17 cellular contexts compared by ENCODE assay signal in the genomic region with DNA sequence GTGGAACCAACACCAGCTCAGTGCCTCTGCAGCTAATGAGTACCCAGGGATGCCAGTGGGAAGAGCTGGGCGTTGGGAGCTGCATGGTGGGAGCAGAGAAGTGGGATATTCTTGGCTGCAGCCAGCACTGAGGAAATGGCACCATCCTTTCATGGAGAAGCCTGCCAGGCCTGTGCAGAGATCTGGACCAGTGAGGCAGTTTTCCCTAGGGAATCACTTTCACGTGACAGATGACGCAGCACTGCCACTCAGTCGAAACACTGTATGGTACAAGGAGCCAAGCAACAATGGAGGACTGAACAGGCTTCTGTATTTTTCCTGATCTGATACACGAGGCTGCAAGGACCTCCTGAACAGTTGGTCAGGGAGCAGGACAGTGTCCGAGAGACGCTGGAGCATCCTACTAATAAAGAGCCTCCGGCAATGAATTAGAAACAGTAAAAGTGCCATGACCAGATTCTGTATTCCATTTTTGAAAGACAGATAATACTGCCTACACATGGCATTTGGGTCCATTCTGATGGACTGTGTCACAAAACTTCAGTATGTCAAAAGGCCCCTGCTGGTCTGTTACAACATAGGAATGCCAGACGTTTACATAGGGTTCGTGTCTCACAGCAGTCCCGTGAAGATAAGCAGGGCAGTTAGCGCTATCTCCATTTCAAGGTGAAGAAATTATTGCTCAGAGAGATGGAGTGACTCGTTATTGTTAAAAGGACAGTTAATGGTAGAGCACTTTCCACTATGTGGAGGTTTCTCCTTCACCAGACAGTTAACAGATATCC.
"Had no signal": no experiment of that assay in that cellular context is flagged by ENCODE, and none has a peak within 500 bp of the region (broad histone marks: within the 10 kb centered on the region; RNA-seq: fewer than 3 reads in every experiment).

No MANE protein-coding gene starts in this region.

- H3K4me3 ChIP-seq: ascending aorta, dorsolateral prefrontal cortex, left lung, mucosa of descending colon, sigmoid colon, stomach, testis, upper lobe of right lung had no signal

- ATAC-seq: activated naive CD8-positive, alpha-beta T cell treated with anti-CD3 and anti-CD28 coated beads, Interleukin-2, amount 50 U/mL, for 24 hours; activated T-helper 17 cell treated with anti-CD3 and anti-CD28 coated beads, Interleukin-2, amount 50 U/mL, for 72 hours; esophagus mucosa; left lung; mucosa of descending colon; naive thymus-derived CD4-positive, alpha-beta T cell; upper lobe of right lung had no signal

- H3K4me1 ChIP-seq: left lung, parathyroid adenoma, sigmoid colon, stomach, testis, upper lobe of right lung had no signal

- H3K9me3 ChIP-seq: ascending aorta, left lung, mucosa of descending colon, sigmoid colon, stomach, testis, upper lobe of right lung had no signal

- H3K9me3 Mint-ChIP-seq: activated naive CD4-positive, alpha-beta T cell treated with anti-CD3 and anti-CD28 coated beads for 36 hours; activated naive CD8-positive, alpha-beta T cell treated with anti-CD3 and anti-CD28 coated beads, Interleukin-2, amount 50 U/mL, for 24 hours; activated T-helper 17 cell treated with anti-CD3 and anti-CD28 coated beads, Interleukin-2, amount 50 U/mL, for 72 hours; naive thymus-derived CD4-positive, alpha-beta T cell; T-helper 2 cell treated with Interferon-gamma antibody and Interleukin-4, amounts not matched to agents 5 μg/mL and 100 μg/mL, for 36 hours had no signal

- H3K27me3 ChIP-seq: ascending aorta, dorsolateral prefrontal cortex, left lung, sigmoid colon, stomach, testis, upper lobe of right lung had no signal

- H3K9ac ChIP-seq: parathyroid adenoma had no signal

- H3K4me1 Mint-ChIP-seq: activated naive CD8-positive, alpha-beta T cell treated with anti-CD3 and anti-CD28 coated beads, Interleukin-2, amount 50 U/mL, for 24 hours; activated T-helper 17 cell treated with anti-CD3 and anti-CD28 coated beads, Interleukin-2, amount 50 U/mL, for 72 hours; naive thymus-derived CD4-positive, alpha-beta T cell had no signal

- H3K27ac Mint-ChIP-seq: activated naive CD4-positive, alpha-beta T cell treated with anti-CD3 and anti-CD28 coated beads for 36 hours; activated naive CD8-positive, alpha-beta T cell treated with anti-CD3 and anti-CD28 coated beads, Interleukin-2, amount 50 U/mL, for 24 hours; activated T-helper 17 cell treated with anti-CD3 and anti-CD28 coated beads, Interleukin-2, amount 50 U/mL, for 72 hours; naive thymus-derived CD4-positive, alpha-beta T cell; T-helper 2 cell treated with Interferon-gamma antibody and Interleukin-4, amounts not matched to agents 5 μg/mL and 100 μg/mL, for 36 hours had no signal

- DNase-seq: activated naive CD4-positive, alpha-beta T cell treated with anti-CD3 and anti-CD28 coated beads for 36 hours; activated naive CD8-positive, alpha-beta T cell treated with anti-CD3 and anti-CD28 coated beads, Interleukin-2, amount 50 U/mL, for 24 hours; dorsolateral prefrontal cortex; left lung; mammary epithelial cell; mucosa of descending colon; naive thymus-derived CD4-positive, alpha-beta T cell; sigmoid colon; stimulated activated CD4-positive, alpha-beta T cell treated with anti-CD3 and anti-CD28 coated beads, Interleukin-1b, Interleukin-23, amount 100 ng/mL, for 48 hours; stomach; testis; upper lobe of right lung had no signal

- H3K36me3 ChIP-seq: ascending aorta, left lung, sigmoid colon, stomach, upper lobe of right lung had no signal

- H2AFZ ChIP-seq: parathyroid adenoma had no signal

- H3K27ac ChIP-seq: ascending aorta, dorsolateral prefrontal cortex, left lung, parathyroid adenoma, sigmoid colon, stomach, testis, upper lobe of right lung had no signal

- H3K4me3 Mint-ChIP-seq: activated naive CD4-positive, alpha-beta T cell treated with anti-CD3 and anti-CD28 coated beads for 36 hours; activated naive CD8-positive, alpha-beta T cell treated with anti-CD3 and anti-CD28 coated beads, Interleukin-2, amount 50 U/mL, for 24 hours; activated T-helper 17 cell treated with anti-CD3 and anti-CD28 coated beads, Interleukin-2, amount 50 U/mL, for 72 hours; T-helper 2 cell treated with Interferon-gamma antibody and Interleukin-4, amounts not matched to agents 5 μg/mL and 100 μg/mL, for 36 hours had no signal

- H3K79me2 ChIP-seq: parathyroid adenoma had no signal
